Comparison of ENCODE assay signal across 1 cellular context in genomic region chr1:35605882-35606182, GRCh38.
TF ChIP-seq lines count a peak whose summit lies in the region.

No MANE protein-coding gene starts in this region.

TF ChIP-seq in HepG2, 621 proteins besides CTCF, POLR2A, EP300 and RAD21:
- TF ChIP-seq ELF3 (CRISPR knock-in tag; IDR thresholded peaks at IDR 0.05) (no peak), SRSF4 (IDR thresholded peaks at IDR 0.05; ENCODE audit: low read depth, low read length, poor library complexity, severe bottlenecking) (no peak), GATAD2A (CRISPR knock-in tag; IDR thresholded peaks at IDR 0.05) (no peak), ZNF746 (CRISPR knock-in tag; IDR thresholded peaks at IDR 0.05) (no peak), EHMT2 (IDR thresholded peaks at IDR 0.05; ENCODE audit: borderline replicate concordance, low read depth, low read length) (no peak), MIER3 (CRISPR knock-in tag; IDR thresholded peaks at IDR 0.05; ENCODE audit: borderline replicate concordance) (no peak), HMGXB4 (CRISPR knock-in tag; IDR thresholded peaks at IDR 0.05; ENCODE audit: borderline replicate concordance in 1 of 2, low read depth in 1 of 2) (no peak), CHCHD3 (CRISPR knock-in tag; IDR thresholded peaks at IDR 0.05) (no peak), ZNF543 (CRISPR knock-in tag; IDR thresholded peaks at IDR 0.05) (no peak), ZNF772 (CRISPR knock-in tag; IDR thresholded peaks at IDR 0.05) (no peak), ARNTL (CRISPR knock-in tag; IDR thresholded peaks at IDR 0.05) (no peak), ZNF10 (CRISPR knock-in tag; IDR thresholded peaks at IDR 0.05; ENCODE audit: borderline replicate concordance, low read depth) (no peak), ZNF839 (CRISPR knock-in tag; IDR thresholded peaks at IDR 0.05; ENCODE audit: borderline replicate concordance) (no peak), ZNF589 (CRISPR knock-in tag; conservative IDR thresholded peaks at IDR 0.05) (no peak), SMC3 (IDR thresholded peaks at IDR 0.05; ENCODE audit: low read length) (no peak), LRRFIP1 (CRISPR knock-in tag; conservative IDR thresholded peaks at IDR 0.05) (no peak)
TF ChIP-seq in HepG2: peak in this region for 0.
